ENCODE assay signal across 1 cellular context in the genomic region with DNA sequence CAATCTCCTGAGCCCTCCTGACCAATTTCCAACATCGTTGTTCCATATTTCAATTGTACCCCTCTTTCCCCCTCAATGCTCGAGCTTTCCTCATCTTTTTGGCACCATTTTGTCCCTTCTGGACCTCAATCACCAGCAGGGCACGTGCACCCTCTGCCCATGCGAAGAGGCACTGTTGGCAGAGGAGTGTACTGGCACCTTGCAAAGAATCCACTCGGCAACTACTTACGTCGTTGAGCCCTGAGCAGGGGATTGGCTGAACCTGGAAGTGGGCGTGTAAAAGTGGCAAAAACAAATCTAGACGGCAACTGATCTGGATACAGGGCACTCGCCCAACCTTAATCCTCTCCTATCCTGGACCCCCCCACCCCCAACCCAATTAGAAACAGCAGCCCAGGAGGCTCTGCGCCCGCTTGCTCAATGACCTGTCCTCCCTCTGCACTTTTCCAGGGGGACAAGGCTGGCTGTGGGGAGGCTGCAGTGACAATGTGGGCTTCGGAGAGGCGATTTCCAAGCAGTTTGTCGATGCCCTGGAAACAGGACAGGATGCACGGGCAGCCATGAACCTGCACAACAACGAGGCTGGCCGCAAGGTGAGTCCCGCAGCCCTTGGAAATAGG.
A peak's percentile ranks its signal among the peaks of the same experiment; 100 is the strongest.
TF ChIP-seq lines count a peak whose summit lies in the region.

No MANE protein-coding gene starts in this region.

TF ChIP-seq in WTC11, 78 proteins besides CTCF, POLR2A, EP300 and RAD21 (continued from another document):
- no peak for TF ChIP-seq ZNF416 (CRISPR knock-in tag; IDR thresholded peaks at IDR 0.05)
- TF ChIP-seq, protein P1, sequence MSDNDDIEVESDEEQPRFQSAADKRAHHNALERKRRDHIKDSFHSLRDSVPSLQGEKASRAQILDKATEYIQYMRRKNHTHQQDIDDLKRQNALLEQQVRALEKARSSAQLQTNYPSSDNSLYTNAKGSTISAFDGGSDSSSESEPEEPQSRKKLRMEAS (CRISPR knock-in tag; IDR thresholded peaks at IDR 0.05): peak; percentile 87
- no peak for TF ChIP-seq PRRX2 (CRISPR knock-in tag; IDR thresholded peaks at IDR 0.05)
- TF ChIP-seq, protein P2, sequence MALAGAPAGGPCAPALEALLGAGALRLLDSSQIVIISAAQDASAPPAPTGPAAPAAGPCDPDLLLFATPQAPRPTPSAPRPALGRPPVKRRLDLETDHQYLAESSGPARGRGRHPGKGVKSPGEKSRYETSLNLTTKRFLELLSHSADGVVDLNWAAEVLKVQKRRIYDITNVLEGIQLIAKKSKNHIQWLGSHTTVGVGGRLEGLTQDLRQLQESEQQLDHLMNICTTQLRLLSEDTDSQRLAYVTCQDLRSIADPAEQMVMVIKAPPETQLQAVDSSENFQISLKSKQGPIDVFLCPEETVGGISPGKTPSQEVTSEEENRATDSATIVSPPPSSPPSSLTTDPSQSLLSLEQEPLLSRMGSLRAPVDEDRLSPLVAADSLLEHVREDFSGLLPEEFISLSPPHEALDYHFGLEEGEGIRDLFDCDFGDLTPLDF (CRISPR knock-in tag; IDR thresholded peaks at IDR 0.05): no peak
- TF ChIP-seq FOXJ3 (CRISPR knock-in tag; IDR thresholded peaks at IDR 0.05; ENCODE audit: borderline replicate concordance): no peak
